19 cellular contexts compared by ENCODE assay signal in the genomic region with DNA sequence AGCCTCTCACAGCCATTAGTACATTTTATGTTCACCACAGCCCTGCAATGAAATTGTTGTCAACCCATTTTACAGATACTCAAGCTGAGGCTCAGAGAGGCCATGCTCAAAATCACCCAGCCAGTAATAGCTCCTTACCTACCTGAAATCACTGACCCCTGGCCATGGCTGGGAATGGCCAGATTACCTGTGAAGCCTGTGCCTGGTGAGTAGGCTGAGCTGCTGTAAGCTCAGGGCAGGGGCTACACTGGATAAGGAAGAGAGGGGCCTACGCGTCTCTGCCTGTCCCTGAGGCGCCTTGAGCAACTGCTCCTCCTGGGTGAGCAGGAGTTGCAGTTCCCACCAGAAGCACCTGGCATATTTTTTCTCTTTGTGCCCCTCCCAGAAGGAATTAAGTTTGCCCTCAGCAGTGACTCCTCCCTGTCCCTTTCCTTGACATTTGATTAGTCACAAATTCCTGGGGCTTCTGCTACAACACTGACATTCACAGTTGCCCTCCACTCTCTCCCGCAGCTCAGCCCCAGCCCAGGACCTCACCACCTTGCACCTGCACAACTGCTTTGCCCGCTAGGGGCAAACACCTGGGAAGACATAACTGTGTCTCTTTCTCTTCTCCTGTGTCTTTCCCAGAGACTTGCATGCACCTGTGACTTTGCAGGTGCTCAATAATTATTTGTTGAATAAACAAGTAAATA. TPM values are rescaled to one million over a fixed set of nuclear protein-coding genes. Genes with fewer than 3 reads are reported as not detected.
DNase-seq lines count a peak whose midpoint lies in the region; ATAC-seq and TF ChIP-seq lines count a peak whose summit lies in the region.
"Had no signal": no experiment of that assay in that cellular context is flagged by ENCODE, and none has a peak within 500 bp of the region (broad histone marks: within the 10 kb centered on the region; RNA-seq: fewer than 3 reads in every experiment).

No MANE protein-coding gene starts in this region.

- POLR2A ChIA-PET in A673 (lab: Charles Lee; ENCODE audit: low non-redundant PET) = no interaction called here

- no peak overlapping the region for H3K9ac ChIP-seq in endodermal cell (ENCODE audit: extremely low read depth, low read length, poor library complexity, severe bottlenecking)
- H3K9ac ChIP-seq: KMS-11 had no signal

- intact Hi-C loops in A673 (cut with micrococcal nuclease; ENCODE audit: unreplicated experiment) = no loop called here

- H3K27ac ChIP-seq in endodermal cell (ENCODE audit: low read depth, low read length) (no peak overlapping the region), hepatocyte (no peak overlapping the region), A673 (ENCODE audit: low read depth, low read length, poor library complexity, severe bottlenecking) (no peak overlapping the region)
- H3K27ac ChIP-seq: HL-60, KMS-11 had no signal

- H3K27me3 ChIP-seq in endodermal cell (ENCODE audit: control insufficient read depth, insufficient read depth, low read length, poor library complexity, severe bottlenecking) (no peaks in the 10 kb centered on the region), hepatocyte (no peaks in the 10 kb centered on the region), A673 (replicated peaks; ENCODE audit: insufficient read depth, low read depth, low read length, poor library complexity) (no peaks in the 10 kb centered on the region)

- H3K9me2 ChIP-seq in hepatocyte (replicated peaks; ENCODE audit: insufficient read depth) = no peaks in the 10 kb centered on the region

- H3K4me3 Mint-ChIP-seq in endodermal cell (no peak overlapping the region), progenitor cell of endocrine pancreas (ENCODE audit: low read depth) (no peak overlapping the region)
- H3K4me3 Mint-ChIP-seq: effector memory CD8-positive, alpha-beta T cell had no signal

- H3K4me2 ChIP-seq in hepatocyte = no peak overlapping the region
- H3K4me2 ChIP-seq: KMS-11 had no signal

- H3K9me3 ChIP-seq in endodermal cell (ENCODE audit: control insufficient read depth, low read length) = no peaks in the 10 kb centered on the region
- H3K9me3 ChIP-seq in hepatocyte (ENCODE audit: low read depth) = no peaks in the 10 kb centered on the region
- H3K9me3 ChIP-seq in A673 (ENCODE audit: low read depth, low read length, poor library complexity, severe bottlenecking) = no peaks in the 10 kb centered on the region

- peaks cover 49% of the 10 kb centered on the region for H3K79me2 ChIP-seq in hepatocyte

- no peaks in the 10 kb centered on the region for H3K9me3 Mint-ChIP-seq in endodermal cell
- H3K9me3 Mint-ChIP-seq in progenitor cell of endocrine pancreas (ENCODE audit: low read depth) = no peaks in the 10 kb centered on the region
- H3K9me3 Mint-ChIP-seq: activated T-helper 2 cell treated with anti-CD3 and anti-CD28 coated beads, Interferon-gamma antibody, Interleukin-2, Interleukin-4, amounts not matched to agents 10 μg/mL and 5 μg/mL and 100 μg/mL, durations not matched to agents 14 hours and 24 hours and 36 hours; effector memory CD8-positive, alpha-beta T cell had no signal

- no TSS peak for BruUV-seq in A673 (replicated peaks; lab: Mats Ljungman, UMichigan)

- H3K27me3 Mint-ChIP-seq in endodermal cell (ENCODE audit: insufficient read depth) (no peaks in the 10 kb centered on the region), progenitor cell of endocrine pancreas (no peaks in the 10 kb centered on the region)
- H3K27me3 Mint-ChIP-seq: effector memory CD8-positive, alpha-beta T cell had no signal

- peaks cover 1% of the 10 kb centered on the region for H3K4me1 ChIP-seq in endodermal cell (ENCODE audit: control insufficient read depth, insufficient read depth, low read length)
- peaks cover 8% of the 10 kb centered on the region for H3K4me1 ChIP-seq in hepatocyte (ENCODE audit: insufficient read depth)
- peaks cover 3% of the 10 kb centered on the region for H3K4me1 ChIP-seq in A673 (ENCODE audit: insufficient read depth, low read length, poor library complexity, severe bottlenecking)

- peaks cover 65% of the 10 kb centered on the region for H3K36me3 ChIP-seq in endodermal cell (ENCODE audit: control insufficient read depth, insufficient read depth, low read length)
- H3K36me3 ChIP-seq in hepatocyte (replicated peaks; ENCODE audit: insufficient read depth, low read depth) = no peaks in the 10 kb centered on the region
- no peaks in the 10 kb centered on the region for H3K36me3 ChIP-seq in A673 (ENCODE audit: insufficient read depth, low read length, poor library complexity, severe bottlenecking)

- CTCF ChIA-PET in A673 (lab: Charles Lee) = no interaction called here

- H2AFZ ChIP-seq in hepatocyte = no peak overlapping the region

- no peak overlapping the region for H3K4me3 ChIP-seq in endodermal cell (ENCODE audit: low read length)
- H3K4me3 ChIP-seq in hepatocyte = no peak overlapping the region
- no peak overlapping the region for H3K4me3 ChIP-seq in A673 (ENCODE audit: low read depth, low read length, poor library complexity, severe bottlenecking)
- H3K4me3 ChIP-seq: GM12878 had no signal

- peak; percentile 1 for DNase-seq in NAMALWA (ENCODE audit: low spot score)
- no peak for DNase-seq in endodermal cell
- no peak for DNase-seq in progenitor cell of endocrine pancreas (ENCODE audit: low spot score, unreplicated experiment)
- DNase-seq in hepatocyte (ENCODE audit: low spot score) = no peak
- DNase-seq in A673 (ENCODE audit: low spot score) = no peak
- DNase-seq: AML-193; amniotic stem cell; effector memory CD8-positive, alpha-beta T cell; left cardiac atrium; SIG-M5; stimulated activated CD4-positive, alpha-beta T cell treated with anti-CD3 and anti-CD28 coated beads, Interleukin-2, amount 100 ng/mL, for 48 hours had no signal

- 0 out of 2 replicates have a peak, but pooled peaks have one; percentile 2 for TF ChIP-seq CTCF in GM12874 (IDR thresholded peaks at IDR 0.05; ENCODE audit: insufficient read depth, low read depth, low read length)
- peak; percentile 38 for TF ChIP-seq CTCF in endodermal cell (conservative IDR thresholded peaks at IDR 0.05)
- TF ChIP-seq CTCF in progenitor cell of endocrine pancreas (IDR thresholded peaks at IDR 0.05; ENCODE audit: unreplicated experiment) = peak; percentile 6
- no peak for TF ChIP-seq CTCF in hepatocyte (IDR thresholded peaks at IDR 0.05; ENCODE audit: poor library complexity)
- TF ChIP-seq CTCF in A673 (conservative IDR thresholded peaks at IDR 0.05; ENCODE audit: low read depth, low read length) = no peak

- H4K20me1 ChIP-seq in hepatocyte (ENCODE audit: insufficient read depth, poor library complexity, severe bottlenecking) = peaks cover 27% of the 10 kb centered on the region

- H3K4me1 Mint-ChIP-seq in endodermal cell = peaks cover 3% of the 10 kb centered on the region
- peaks cover under 1% of the 10 kb centered on the region for H3K4me1 Mint-ChIP-seq in progenitor cell of endocrine pancreas (ENCODE audit: low read depth)

- H3K36me3 Mint-ChIP-seq in endodermal cell (ENCODE audit: low read depth) = peaks cover 7% of the 10 kb centered on the region
- H3K36me3 Mint-ChIP-seq in progenitor cell of endocrine pancreas (ENCODE audit: insufficient read depth) = peaks cover 2% of the 10 kb centered on the region

- ATAC-seq in HG02763 (IDR thresholded peaks at IDR 0.05; ENCODE audit: unreplicated experiment) (no peak), HG03108 (IDR thresholded peaks at IDR 0.05; ENCODE audit: unreplicated experiment) (no peak)
- ATAC-seq: activated CD4-positive, CD25-positive, alpha-beta regulatory T cell treated with anti-CD3 and anti-CD28 coated beads, Interleukin-2, amount 50 U/mL, for 24 hours; effector memory CD8-positive, alpha-beta T cell; GM12878; left cardiac atrium had no signal

- H3K27ac Mint-ChIP-seq in endodermal cell (no peak overlapping the region), progenitor cell of endocrine pancreas (no peak overlapping the region)
- H3K27ac Mint-ChIP-seq: activated T-helper 2 cell treated with anti-CD3 and anti-CD28 coated beads, Interferon-gamma antibody, Interleukin-2, Interleukin-4, amounts not matched to agents 10 μg/mL and 5 μg/mL and 100 μg/mL, durations not matched to agents 14 hours and 24 hours and 36 hours had no signal

- WGBS in endodermal cell (ENCODE audit: insufficient coverage in 1 of 2, insufficient read length in 1 of 2), 2 experiments = 93 to 100% methylated on average over 1 to 5 of the region's 5 CpGs
- WGBS in hepatocyte (ENCODE audit: low lambda C conversion rate, missing lambda C conversion rate) = 88% methylated on average over 5 of the region's 5 CpGs

RNA-seq across cellular contexts. Expression of a gene that starts 5.7 kb away (rescaled TPM):
- total RNA-seq in endodermal cell (10 to 100 TPM; 40.9 to 49.7 TPM), progenitor cell of endocrine pancreas (27.9 and 29.1 TPM in 2 replicates), hepatocyte (131 and 139 TPM in 2 replicates), A673 (2021) (48.9 and 61.8 TPM in 2 replicates)
- 32.9 TPM for polyA plus RNA-seq in endodermal cell (2013, experiment 1 of 2)
- 36.2 TPM for polyA plus RNA-seq in endodermal cell (2013, experiment 2 of 2)
- 284 and 289 TPM in 2 replicates for polyA plus RNA-seq in hepatocyte

RNA-seq across cellular contexts. Expression of a gene that starts 22.1 kb away (rescaled TPM):
- total RNA-seq in endodermal cell (100 to 1,000 TPM; 101 to 102 TPM), progenitor cell of endocrine pancreas (88.0 and 96.8 TPM in 2 replicates), hepatocyte (109 and 161 TPM in 2 replicates), A673 (2021) (80.3 and 81.7 TPM in 2 replicates)
- 139 TPM for polyA plus RNA-seq in endodermal cell (2013, experiment 1 of 2)
- polyA plus RNA-seq in endodermal cell (2013, experiment 2 of 2) = 127 TPM
- polyA plus RNA-seq in hepatocyte = 222 and 224 TPM in 2 replicates

RNA-seq across cellular contexts. Expression of a gene that starts 22.2 kb away (rescaled TPM):
- total RNA-seq in endodermal cell = 10 to 100 TPM; 18.6 to 31.3 TPM
- polyA plus RNA-seq in endodermal cell (2013, experiment 1 of 2) = 19.3 TPM
- polyA plus RNA-seq in endodermal cell (2013, experiment 2 of 2) = 19.2 TPM
- total RNA-seq in progenitor cell of endocrine pancreas = 21.9 and 26.4 TPM in 2 replicates
- total RNA-seq in hepatocyte = 22.9 and 25.6 TPM in 2 replicates
- 64.0 and 82.3 TPM in 2 replicates for polyA plus RNA-seq in hepatocyte
- 57.7 and 66.0 TPM in 2 replicates for total RNA-seq in A673 (2021)

RNA-seq across cellular contexts. Expression of a gene that starts 37.6 kb away (rescaled TPM):
- total RNA-seq in endodermal cell (10 to 100 TPM; 42.9 to 53.0 TPM), progenitor cell of endocrine pancreas (53.6 and 54.6 TPM in 2 replicates), hepatocyte (63.1 and 66.4 TPM in 2 replicates), A673 (2021) (50.7 and 53.2 TPM in 2 replicates)
- polyA plus RNA-seq in endodermal cell (2013, experiment 1 of 2) = 37.6 TPM
- 35.7 TPM for polyA plus RNA-seq in endodermal cell (2013, experiment 2 of 2)
- 43.0 and 47.3 TPM in 2 replicates for polyA plus RNA-seq in hepatocyte

RNA-seq across cellular contexts. Expression of a gene that starts 45.3 kb away (rescaled TPM):
- 10 to 100 TPM; 10.2 to 11.4 TPM for total RNA-seq in endodermal cell
- 12.2 TPM for polyA plus RNA-seq in endodermal cell (2013, experiment 1 of 2)
- polyA plus RNA-seq in endodermal cell (2013, experiment 2 of 2) = 12.5 TPM
- total RNA-seq in progenitor cell of endocrine pancreas = 24.5 and 29.5 TPM in 2 replicates
- 6.7 and 8.9 TPM in 2 replicates for total RNA-seq in hepatocyte
- 2.5 and 4.4 TPM in 2 replicates for polyA plus RNA-seq in hepatocyte
- 13.6 and 15.8 TPM in 2 replicates for total RNA-seq in A673 (2021)

Comparison
In these comparisons a context has a peak if more than half of its experiments do, and no peak if none do; other contexts are left out.
1. CTCF ChIP-seq: peak in GM12874 (single experiment), endodermal cell (single experiment) and progenitor cell of endocrine pancreas (single experiment); none in hepatocyte (single experiment) and A673 (single experiment).